Comparison of ENCODE assay signal across 12 cellular contexts in genomic region chr10:21257919-21258318, GRCh38.
"Had no signal": no experiment of that assay in that cellular context is flagged by ENCODE, and none has a peak within 500 bp of the region (broad histone marks: within the 10 kb centered on the region; RNA-seq: fewer than 3 reads in every experiment).

No MANE protein-coding gene starts in this region.

- DNase-seq: activated CD4-positive, alpha-beta T cell treated with anti-CD3 and anti-CD28 coated beads for 1 hour; activated CD4-positive, alpha-beta T cell treated with anti-CD3 and anti-CD28 coated beads, Interleukin-2, amount 50 U/mL, for 48 hours; activated naive CD8-positive, alpha-beta T cell treated with anti-CD3 and anti-CD28 coated beads, Interleukin-2, amount 10 ng/mL, durations not matched to agents 7 days and 5 days; activated T-cell treated with anti-CD3 and anti-CD28 coated beads, Interleukin-2, amount 50 U/mL, for 72 hours; immature natural killer cell; left cardiac atrium; lower lobe of right lung; naive B cell; small intestine had no signal

- H3K4me3 ChIP-seq: ascending aorta, lower lobe of right lung, right atrium auricular region, tibial artery had no signal

- ATAC-seq: activated T-cell treated with anti-CD3 and anti-CD28 coated beads, Interleukin-2, amount 50 U/mL, for 72 hours; left cardiac atrium had no signal

- H3K4me1 ChIP-seq: ascending aorta, lower lobe of right lung, right atrium auricular region had no signal

- H3K36me3 ChIP-seq: ascending aorta, lower lobe of right lung, right atrium auricular region, tibial artery had no signal

- H3K27me3 Mint-ChIP-seq: naive B cell had no signal

- H3K4me1 Mint-ChIP-seq: activated naive CD8-positive, alpha-beta T cell treated with anti-CD3 and anti-CD28 coated beads, Interleukin-2, amount 10 ng/mL, durations not matched to agents 7 days and 5 days; immature natural killer cell; naive B cell had no signal

- H3K27me3 ChIP-seq: ascending aorta, right atrium auricular region, tibial artery had no signal

- H3K9me3 ChIP-seq: ascending aorta, lower lobe of right lung, right atrium auricular region, tibial artery had no signal

- H3K27ac ChIP-seq: ascending aorta, lower lobe of right lung, right atrium auricular region, tibial artery had no signal

- H3K27ac Mint-ChIP-seq: activated naive CD8-positive, alpha-beta T cell treated with anti-CD3 and anti-CD28 coated beads, Interleukin-2, amount 10 ng/mL, durations not matched to agents 7 days and 5 days; activated T-cell treated with anti-CD3 and anti-CD28 coated beads, Interleukin-2, amount 50 U/mL, for 72 hours; immature natural killer cell; naive B cell had no signal

- H3K36me3 Mint-ChIP-seq: activated naive CD8-positive, alpha-beta T cell treated with anti-CD3 and anti-CD28 coated beads, Interleukin-2, amount 10 ng/mL, durations not matched to agents 7 days and 5 days; immature natural killer cell; naive B cell had no signal

- H3K9me3 Mint-ChIP-seq: activated naive CD8-positive, alpha-beta T cell treated with anti-CD3 and anti-CD28 coated beads, Interleukin-2, amount 10 ng/mL, durations not matched to agents 7 days and 5 days; activated T-cell treated with anti-CD3 and anti-CD28 coated beads, Interleukin-2, amount 50 U/mL, for 72 hours; immature natural killer cell had no signal

- H3K4me3 Mint-ChIP-seq: activated naive CD8-positive, alpha-beta T cell treated with anti-CD3 and anti-CD28 coated beads, Interleukin-2, amount 10 ng/mL, durations not matched to agents 7 days and 5 days; activated T-cell treated with anti-CD3 and anti-CD28 coated beads, Interleukin-2, amount 50 U/mL, for 72 hours; immature natural killer cell; naive B cell had no signal
